In genomic region chr9:134138292-134138691, GRCh38 we compare ENCODE assay signal across 11 cellular contexts. TPM values are rescaled to one million over a fixed set of nuclear protein-coding genes. Genes with fewer than 3 reads are reported as not detected.
A peak's percentile ranks its signal among the peaks of the same experiment; 100 is the strongest.
DNase-seq lines count a peak whose midpoint lies in the region; ATAC-seq and TF ChIP-seq lines count a peak whose summit lies in the region.
"Had no signal": no experiment of that assay in that cellular context is flagged by ENCODE, and none has a peak within 500 bp of the region (broad histone marks: within the 10 kb centered on the region; RNA-seq: fewer than 3 reads in every experiment).

No MANE protein-coding gene starts in this region.

- peak overlapping the region; percentile 8 to 98 (median 95); a peak in 15 of 22 replicates for H3K9ac ChIP-seq in BLaER1 treated with 17β-estradiol and CSF1 and Interleukin-3, amounts not matched to agents 10 nM and 100 nM
- 0 out of 2 replicates have a peak overlapping the region, but pooled peaks have one; percentile 2 for H3K9ac ChIP-seq in HUES64 (ENCODE audit: low read depth, low read length)

- POLR2A ChIA-PET in naive thymus-derived CD8-positive, alpha-beta T cell (lab: Charles Lee): interaction anchor here (0.6 to 4.2 kb wide), 2 partner anchors 25 to 86 kb away, joined by 3 to 71 read pairs; partner anchors contain the start of gene RNU6ATAC

- H4K20me1 ChIP-seq in BLaER1 treated with 17β-estradiol and CSF1 and Interleukin-3, amounts not matched to agents 10 nM and 100 nM: peaks cover 18 to 64% (median 53%) of the 10 kb centered on the region in 11 experiments; a peak in 21 of 22 replicates

- peak overlapping the region; percentile 76 to 96 (median 82) for H3K4me3 Mint-ChIP-seq in brain
- H3K4me3 Mint-ChIP-seq in naive thymus-derived CD8-positive, alpha-beta T cell: peak overlapping the region; percentile 46 to 93 (median 74)

- H3K9me3 ChIP-seq in BLaER1 treated with 17β-estradiol and CSF1 and Interleukin-3, amounts not matched to agents 10 nM and 100 nM (replicated peaks in 1 of 11): no peaks in the 10 kb centered on the region
- no peaks in the 10 kb centered on the region for H3K9me3 ChIP-seq in HUES64 (ENCODE audit: insufficient read depth, low read depth, low read length)
- H3K9me3 ChIP-seq: adrenal gland had no signal

- H3K27me3 ChIP-seq in BLaER1 treated with 17β-estradiol and CSF1 and Interleukin-3, amounts not matched to agents 10 nM and 100 nM: no peaks in the 10 kb centered on the region
- H3K27me3 ChIP-seq in HUES64 (ENCODE audit: insufficient read depth, low read length) (no peaks in the 10 kb centered on the region), foreskin keratinocyte (no peaks in the 10 kb centered on the region)
- H3K27me3 ChIP-seq: adrenal gland had no signal

- TF ChIP-seq CTCF in brain (conservative IDR thresholded peaks at IDR 0.05): no peak
- TF ChIP-seq CTCF in foreskin keratinocyte (conservative IDR thresholded peaks at IDR 0.05): no peak

- H3K36me3 ChIP-seq in BLaER1 treated with 17β-estradiol and CSF1 and Interleukin-3, amounts not matched to agents 10 nM and 100 nM: peaks cover 34 to 61% (median 52%) of the 10 kb centered on the region in 11 experiments
- H3K36me3 ChIP-seq in HUES64 (ENCODE audit: insufficient read depth, low read length): peaks cover 43% of the 10 kb centered on the region

- peaks cover 38% of the 10 kb centered on the region for H3K36me3 Mint-ChIP-seq in brain
- H3K36me3 Mint-ChIP-seq in naive thymus-derived CD8-positive, alpha-beta T cell: peaks cover 0 to 37% (median 8%) of the 10 kb centered on the region in 3 donors

- WGBS in HUES64: 94% methylated on average over 10 of the region's 10 CpGs

- no peak for DNase-seq in naive thymus-derived CD8-positive, alpha-beta T cell
- DNase-seq in NCI-H82 treated with DMSO at 0.1 percent for 48 hours (lab: John Stamatoyannopoulos, UW; ENCODE audit: unreplicated experiment): no peak
- no peak for DNase-seq in stimulated activated CD4-positive, alpha-beta T cell treated with anti-CD3 and anti-CD28 coated beads, Interleukin-15, amount 100 ng/mL, for 24 hours
- DNase-seq in activated gamma-delta T cell (lab: John Stamatoyannopoulos, UW): no peak
- DNase-seq in foreskin keratinocyte: no peak
- DNase-seq: adrenal gland, NCI-H82 had no signal

- peak overlapping the region in 1 of 10 experiments; percentile 20; a peak in 2 of 20 replicates for H3K4me3 ChIP-seq in BLaER1 treated with 17β-estradiol and CSF1 and Interleukin-3, amounts not matched to agents 10 nM and 100 nM
- no peak overlapping the region for H3K4me3 ChIP-seq in HUES64 (ENCODE audit: low read length)
- H3K4me3 ChIP-seq: adrenal gland had no signal

- peak overlapping the region; percentile 47 to 90 (median 79) for H3K27ac Mint-ChIP-seq in brain
- H3K27ac Mint-ChIP-seq in naive thymus-derived CD8-positive, alpha-beta T cell: peak overlapping the region in 9 of 10 donors; percentile 6 to 86 (median 69)

- ATAC-seq in naive thymus-derived CD8-positive, alpha-beta T cell: no peak
- no peak for ATAC-seq in foreskin keratinocyte

- H3K4me1 Mint-ChIP-seq in brain: peaks cover 54% of the 10 kb centered on the region
- H3K4me1 Mint-ChIP-seq in naive thymus-derived CD8-positive, alpha-beta T cell: peaks cover 27 to 50% (median 44%) of the 10 kb centered on the region in 4 donors

- peaks cover 32 to 41% (median 38%) of the 10 kb centered on the region in 10 experiments for H3K4me1 ChIP-seq in BLaER1 treated with 17β-estradiol and CSF1 and Interleukin-3, amounts not matched to agents 10 nM and 100 nM
- H3K4me1 ChIP-seq in HUES64 (ENCODE audit: insufficient read depth, low read length): peaks cover 10% of the 10 kb centered on the region; the same call in 1 of the 2 replicates
- peaks cover 16% of the 10 kb centered on the region for H3K4me1 ChIP-seq in foreskin keratinocyte

- peaks cover 5% of the 10 kb centered on the region for H3K27me3 Mint-ChIP-seq in brain
- H3K27me3 Mint-ChIP-seq in naive thymus-derived CD8-positive, alpha-beta T cell: no peaks in the 10 kb centered on the region

- H3K27ac ChIP-seq in BLaER1 treated with 17β-estradiol and CSF1 and Interleukin-3, amounts not matched to agents 10 nM and 100 nM: no peak overlapping the region
- H3K27ac ChIP-seq in HUES64 (ENCODE audit: low read depth, low read length) (no peak overlapping the region), foreskin keratinocyte (no peak overlapping the region)
- H3K27ac ChIP-seq: adrenal gland, epithelial cell of prostate had no signal

- peaks cover 0 to 2% (median 0%) of the 10 kb centered on the region in 5 experiments for H3K9me3 Mint-ChIP-seq in brain
- H3K9me3 Mint-ChIP-seq in naive thymus-derived CD8-positive, alpha-beta T cell: no peaks in the 10 kb centered on the region

- H3K4me2 ChIP-seq in BLaER1 treated with 17β-estradiol and CSF1 and Interleukin-3, amounts not matched to agents 10 nM and 100 nM: peak overlapping the region; percentile 86 to 100 (median 98)

RNA-seq across cellular contexts. Expression of gene WDR5, which starts 2.4 kb away (rescaled TPM):
- polyA plus RNA-seq in HUES64 (2013, experiment 1 of 2): 45.0 TPM
- polyA plus RNA-seq in HUES64 (2013, experiment 2 of 2): 43.0 TPM
- polyA plus RNA-seq in brain (ENCODE audit: insufficient read depth, low read depth, low replicate concordance) (48.9 TPM), foreskin keratinocyte (38.5 and 47.0 TPM in 2 replicates)
- total RNA-seq in naive thymus-derived CD8-positive, alpha-beta T cell: 10 to 100 TPM; 33.5 to 36.1 TPM
- polyA plus RNA-seq in naive thymus-derived CD8-positive, alpha-beta T cell: 10 to 100 TPM; 11.2 to 14.9 (median 13.4) TPM
- 46.0 and 53.1 TPM in 2 replicates for total RNA-seq in foreskin keratinocyte

RNA-seq across cellular contexts. Expression of gene RNU6ATAC, which starts 26.1 kb away (rescaled TPM):
- polyA plus RNA-seq in HUES64 (2013, experiment 1 of 2): 36,977 TPM
- polyA plus RNA-seq in HUES64 (2013, experiment 2 of 2): 26,497 TPM
- polyA plus RNA-seq in brain (ENCODE audit: insufficient read depth, low read depth, low replicate concordance): not detected
- 10 to 100 TPM; 29.1 to 43.6 TPM for total RNA-seq in naive thymus-derived CD8-positive, alpha-beta T cell
- not detected for polyA plus RNA-seq in naive thymus-derived CD8-positive, alpha-beta T cell
- not detected in 2 replicates for total RNA-seq in foreskin keratinocyte
- not detected in 2 replicates for polyA plus RNA-seq in foreskin keratinocyte
- polyA plus RNA-seq: adrenal gland had no signal
